25 cellular contexts compared by ENCODE assay signal in the genomic region with DNA sequence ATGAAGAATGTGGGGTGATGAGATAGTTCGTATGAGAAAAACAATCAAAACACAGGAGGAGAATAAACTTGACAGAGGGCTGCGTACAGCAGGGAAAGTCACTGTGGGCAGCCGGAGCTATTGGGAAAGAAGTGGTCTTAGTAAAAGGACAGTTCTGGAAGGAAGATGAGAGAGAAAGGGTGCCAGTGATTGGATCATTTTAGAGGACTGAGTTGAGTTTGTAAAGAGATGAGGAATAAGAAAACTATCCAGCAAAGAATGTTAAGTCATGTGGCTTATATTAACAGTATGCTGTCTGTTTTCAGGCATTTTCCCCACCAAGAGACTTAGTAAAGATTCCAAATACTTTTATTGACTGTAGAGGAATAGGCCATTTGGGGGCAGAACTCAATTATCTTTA. TPM values are rescaled to one million over a fixed set of nuclear protein-coding genes. Genes with fewer than 3 reads are reported as not detected.
DNase-seq lines count a peak whose midpoint lies in the region; ATAC-seq and TF ChIP-seq lines count a peak whose summit lies in the region.
"Had no signal": no experiment of that assay in that cellular context is flagged by ENCODE, and none has a peak within 500 bp of the region (broad histone marks: within the 10 kb centered on the region; RNA-seq: fewer than 3 reads in every experiment).

No MANE protein-coding gene starts in this region.

- in situ Hi-C loops in SK-MEL-5 (cut with HindIII; ENCODE audit: low pct_unique_long_range_greater_than_20kb, low sequenced_read_pairs): no loop called here

- DNase-seq in BJ (ENCODE audit: low read depth) (peak; percentile 98), SK-MEL-5 (ENCODE audit: low read depth, low spot score) (peak; percentile 25), fibroblast of mammary gland (ENCODE audit: low read depth) (peak; percentile 93), renal cortical epithelial cell (ENCODE audit: low read depth) (peak; percentile 23), DMS79 treated with DMSO at 0.1 percent for 48 hours (lab: John Stamatoyannopoulos, UW) (no peak), esophagus muscularis mucosa (ENCODE audit: extremely low spot score) (no peak)
- DNase-seq: activated CD4-positive, alpha-beta memory T cell treated with anti-CD3 and anti-CD28 coated beads for 36 hours; activated T-cell treated with anti-CD3 and anti-CD28 coated beads, Interleukin-2, amount 50 U/mL, for 72 hours; amygdala; DMS153; foreskin keratinocyte; GOT3; immature natural killer cell; mesendoderm; NCI-H1417 treated with DMSO at 0.1 percent for 48 hours; NCI-H446 treated with DMSO at 0.1 percent for 48 hours; OCI-M1; sigmoid colon; stimulated activated naive CD4-positive, alpha-beta T cell; upper lobe of right lung had no signal

- WGBS in gastroesophageal sphincter (ENCODE audit: low coverage in 1 of 2), 2 donors: 33 to 73% methylated on average over 1 to 3 of the region's 3 CpGs
- WGBS in esophagus muscularis mucosa: 66% methylated on average over 3 of the region's 3 CpGs

- ATAC-seq in HG03460 (IDR thresholded peaks at IDR 0.05; ENCODE audit: unreplicated experiment) (no peak), gastroesophageal sphincter (no peak)
- ATAC-seq: activated T-cell treated with anti-CD3 and anti-CD28 coated beads, Interleukin-2, amount 50 U/mL, for 72 hours; foreskin keratinocyte; K562; upper lobe of right lung had no signal

- no peak for TF ChIP-seq EP300 in gastroesophageal sphincter (IDR thresholded peaks at IDR 0.05)
- TF ChIP-seq EP300 in esophagus muscularis mucosa (IDR thresholded peaks at IDR 0.05): no peak

- H3K9me3 ChIP-seq in gastroesophageal sphincter (no peaks in the 10 kb centered on the region), esophagus muscularis mucosa (no peaks in the 10 kb centered on the region)
- H3K9me3 ChIP-seq: BLaER1, sigmoid colon, upper lobe of right lung had no signal

- H3K4me3 ChIP-seq in BJ (ENCODE audit: low read depth, low read length) (no peak overlapping the region), fibroblast of mammary gland (ENCODE audit: control insufficient read depth, low read depth, low read length) (no peak overlapping the region), gastroesophageal sphincter (no peak overlapping the region), esophagus muscularis mucosa (no peak overlapping the region)
- H3K4me3 ChIP-seq: BLaER1, K562, neural progenitor cell, sigmoid colon, upper lobe of right lung had no signal

- CTCF ChIA-PET in BJ (lab: Yijun Ruan, JAX): interaction anchor here (0.9 to 7.9 kb wide), 9 partner anchors 8 to 124 kb away, joined by 3 to 71 read pairs (median 4); a partner anchor contains a TSS

- POLR2A ChIA-PET in BJ (lab: Charles Lee): interaction anchor here (1.0 kb wide), 2 partner anchors 15 to 58 kb away, joined by 3 read pairs; a partner anchor contains a TSS

- intact Hi-C loops in esophagus muscularis mucosa (cut with DNase I): loop anchor here (2.0 to 10.0 kb wide), 2 partner anchors 63 to 321 kb away; no protein-coding TSS in a partner anchor

- no peaks in the 10 kb centered on the region for H3K27me3 ChIP-seq in BJ (ENCODE audit: control insufficient read depth, insufficient read depth, low read length)
- H3K27me3 ChIP-seq in gastroesophageal sphincter: no peaks in the 10 kb centered on the region
- H3K27me3 ChIP-seq in esophagus muscularis mucosa: no peaks in the 10 kb centered on the region
- H3K27me3 ChIP-seq: BLaER1, foreskin keratinocyte, neural progenitor cell, sigmoid colon, upper lobe of right lung had no signal

- TF ChIP-seq CTCF in BJ (IDR thresholded peaks at IDR 0.05; ENCODE audit: insufficient read depth, low read depth, low read length): no peak
- TF ChIP-seq CTCF in fibroblast of mammary gland (conservative IDR thresholded peaks at IDR 0.05; ENCODE audit: control insufficient read depth, insufficient read depth, low read depth, low read length): no peak
- TF ChIP-seq CTCF in gastroesophageal sphincter (IDR thresholded peaks at IDR 0.05): no peak
- TF ChIP-seq CTCF in esophagus muscularis mucosa (IDR thresholded peaks at IDR 0.05): no peak

- no peaks in the 10 kb centered on the region for H3K36me3 ChIP-seq in BJ (ENCODE audit: control insufficient read depth, insufficient read depth, low read length)
- no peaks in the 10 kb centered on the region for H3K36me3 ChIP-seq in gastroesophageal sphincter
- no peaks in the 10 kb centered on the region for H3K36me3 ChIP-seq in esophagus muscularis mucosa
- H3K36me3 ChIP-seq: BLaER1, neural progenitor cell, sigmoid colon, upper lobe of right lung had no signal

- H3K27ac ChIP-seq in gastroesophageal sphincter: no peak overlapping the region
- peak overlapping the region in 1 of 4 donors; percentile 14 for H3K27ac ChIP-seq in esophagus muscularis mucosa (replicated peaks in 1 of 4)
- H3K27ac ChIP-seq: BLaER1, foreskin keratinocyte, neural progenitor cell, sigmoid colon, upper lobe of right lung had no signal

- H3K4me1 ChIP-seq in gastroesophageal sphincter: peaks cover 0 to 9% (median 0%) of the 10 kb centered on the region in 3 donors
- peaks cover 0 to 28% (median 7%) of the 10 kb centered on the region in 4 donors for H3K4me1 ChIP-seq in esophagus muscularis mucosa
- H3K4me1 ChIP-seq: foreskin keratinocyte, neural progenitor cell, upper lobe of right lung had no signal

- TF ChIP-seq POLR2A in gastroesophageal sphincter (IDR thresholded peaks at IDR 0.05): no peak
- TF ChIP-seq POLR2A in esophagus muscularis mucosa (IDR thresholded peaks at IDR 0.05; ENCODE audit: low read depth): no peak

RNA-seq across cellular contexts. Expression of a gene that starts 15.4 kb away (rescaled TPM):
- polyA plus RNA-seq in BJ (2011; rRNA removed): 632 and 668 TPM in 2 replicates
- polyA minus RNA-seq in BJ (2011; rRNA and poly(A)+ RNA removed): 624 and 731 TPM in 2 replicates
- 0.08 and 0.58 TPM in 2 replicates for total RNA-seq in SK-MEL-5 (2014; rRNA removed; shearing (Covaris generic))
- polyA plus RNA-seq in SK-MEL-5 (2015; cell fraction: cytosol; rRNA removed): 1.1 and 2.0 TPM in 2 replicates
- 0.57 TPM in 1 of 2 replicates, not detected in the other for polyA plus RNA-seq in SK-MEL-5 (2015; cell fraction: nucleus; rRNA removed)
- total RNA-seq in renal cortical epithelial cell: 38.7 and 166 TPM in 2 replicates
- 10 to 100 TPM in 2 of 4 donors, 1 to 10 TPM in 2; 2.8 to 17.4 (median 11.9) TPM for total RNA-seq in gastroesophageal sphincter
- 10 to 100 TPM in 2 of 4 donors, 1 to 10 TPM in 2; 6.6 to 15.2 (median 12.2) TPM for total RNA-seq in esophagus muscularis mucosa
- total RNA-seq: activated CD4-positive, alpha-beta memory T cell treated with anti-CD3 and anti-CD28 coated beads for 36 hours; activated T-cell treated with anti-CD3 and anti-CD28 coated beads, Interleukin-2, amount 50 U/mL, for 72 hours had no signal
- polyA plus RNA-seq: immature natural killer cell had no signal

RNA-seq across cellular contexts. Expression of a gene that starts 35.9 kb away (rescaled TPM):
- polyA plus RNA-seq in BJ (2011; rRNA removed): 0.06 and 0.22 TPM in 2 replicates
- not detected in 2 replicates for polyA minus RNA-seq in BJ (2011; rRNA and poly(A)+ RNA removed)
- total RNA-seq in SK-MEL-5 (2014; rRNA removed; shearing (Covaris generic)): not detected in 2 replicates
- 0.11 TPM in 1 of 2 replicates, not detected in the other for polyA plus RNA-seq in SK-MEL-5 (2015; cell fraction: cytosol; rRNA removed)
- polyA plus RNA-seq in SK-MEL-5 (2015; cell fraction: nucleus; rRNA removed): 0.21 and 1.4 TPM in 2 replicates
- total RNA-seq in renal cortical epithelial cell: 0.17 and 0.50 TPM in 2 replicates
- 1 to 10 TPM in 2 of 4 donors, under 1 TPM in 2; 0.52 to 1.3 (median 1.0) TPM for total RNA-seq in gastroesophageal sphincter
- total RNA-seq in esophagus muscularis mucosa: 1 to 10 TPM in 1 of 4 donors, under 1 TPM in 2, not detected in 1; 0.33 to 1.8 (median 0.71) TPM
- total RNA-seq: activated CD4-positive, alpha-beta memory T cell treated with anti-CD3 and anti-CD28 coated beads for 36 hours; foreskin keratinocyte; upper lobe of right lung had no signal
- polyA plus RNA-seq: foreskin keratinocyte, immature natural killer cell had no signal

Comparison
In these comparisons a context has a peak if more than half of its experiments do, and no peak if none do; other contexts are left out.
1. DNase-seq: peak in BJ (single experiment), SK-MEL-5 (single experiment), fibroblast of mammary gland (single experiment) and renal cortical epithelial cell (single experiment); none in DMS79 treated with DMSO at 0.1 percent for 48 hours (single experiment) and esophagus muscularis mucosa (single experiment).